9 cellular contexts compared by ENCODE assay signal in genomic region chrX:140206657-140207056, GRCh38.
"Had no signal": no experiment of that assay in that cellular context is flagged by ENCODE, and none has a peak within 500 bp of the region (broad histone marks: within the 10 kb centered on the region; RNA-seq: fewer than 3 reads in every experiment).

No MANE protein-coding gene starts in this region.

- H3K4me2 ChIP-seq: KMS-11 had no signal

- H3K9ac ChIP-seq: GM23248, KMS-11 had no signal

- FAIRE-seq: H54, HTR-8/SVneo had no signal

- H3K4me3 ChIP-seq: GM23248 had no signal

- H2AFZ ChIP-seq: GM23248 had no signal

- H3K27ac ChIP-seq: GM23248, KMS-11 had no signal

- DNase-seq: GM23248, GOT3, H9, HCEC 1CT, Karpas-422, KBM-7 had no signal
